ENCODE assay signal across 9 cellular contexts in genomic region chr18:3604260-3604625, GRCh38.
A peak's percentile ranks its signal among the peaks of the same experiment; 100 is the strongest.
DNase-seq lines count a peak whose midpoint lies in the region; ATAC-seq and TF ChIP-seq lines count a peak whose summit lies in the region.
"Had no signal": no experiment of that assay in that cellular context is flagged by ENCODE, and none has a peak within 500 bp of the region (broad histone marks: within the 10 kb centered on the region; RNA-seq: fewer than 3 reads in every experiment).

No MANE protein-coding gene starts in this region.

- no peaks in the 10 kb centered on the region for H3K9me3 Mint-ChIP-seq in immature natural killer cell
- H3K9me3 Mint-ChIP-seq: neural crest cell had no signal

- H3K9ac ChIP-seq in iPS-20b (ENCODE audit: low read depth, low read length): peak overlapping the region; percentile 99

- H3K9me3 ChIP-seq in Panc1 (ENCODE audit: control insufficient read depth, insufficient read depth, low read depth, low read length): no peaks in the 10 kb centered on the region
- H3K9me3 ChIP-seq in iPS-20b (ENCODE audit: insufficient read depth, low read depth, low read length): no peaks in the 10 kb centered on the region
- no peaks in the 10 kb centered on the region for H3K9me3 ChIP-seq in aorta (ENCODE audit: control insufficient read depth, low read length)

- TF ChIP-seq CTCF in Panc1 (IDR thresholded peaks at IDR 0.05): no peak

- no peak overlapping the region for H3K27ac Mint-ChIP-seq in immature natural killer cell

- CTCF ChIA-PET in Panc1 (lab: Charles Lee): interaction anchor here (1.8 kb wide), 1 partner anchor 10 kb away, joined by 12 read pairs; no protein-coding TSS in a partner anchor

- in situ Hi-C loops in Panc1 (cut with HindIII; ENCODE audit: low pct_unique_long_range_greater_than_20kb, low sequenced_read_pairs): no loop called here

- H3K27ac ChIP-seq in Panc1 (ENCODE audit: low read length): peak overlapping the region; percentile 100
- H3K27ac ChIP-seq in iPS-20b (ENCODE audit: low read length): peak overlapping the region; percentile 99
- peak overlapping the region; percentile 68 to 97 for H3K27ac ChIP-seq in aorta (ENCODE audit: low read depth in 1 of 2, low read length in 2 of 2)

- H3K27me3 Mint-ChIP-seq in immature natural killer cell (ENCODE audit: low read depth in 3 of 3): peaks cover 0 to 1% (median 0%) of the 10 kb centered on the region in 3 donors

- POLR2A ChIA-PET in Panc1 (lab: Charles Lee): interaction anchor here (0.7 to 3.2 kb wide), 12 partner anchors 10 to 322 kb away, joined by 3 to 20 read pairs (median 7); partner anchors contain the start of gene TGIF1

- TSS peak; percentile 83 for BruUV-seq in Panc1 (replicated peaks; lab: Mats Ljungman, UMichigan)

- no peaks in the 10 kb centered on the region; the same call in 1 of the 2 replicates for H3K36me3 ChIP-seq in Panc1 (ENCODE audit: control insufficient read depth, insufficient read depth, low read length)
- peaks cover 31% of the 10 kb centered on the region for H3K36me3 ChIP-seq in iPS-20b (ENCODE audit: insufficient read depth, low read depth, low read length)
- no peaks in the 10 kb centered on the region for H3K36me3 ChIP-seq in aorta (ENCODE audit: control insufficient read depth in 1 of 2, insufficient read depth in 2 of 2, low read length in 1 of 2)

- peak overlapping the region; percentile 57 to 72 for H3K4me3 ChIP-seq in Panc1 (ENCODE audit: low read depth in 2 of 2, low read length in 2 of 2)
- H3K4me3 ChIP-seq in iPS-20b (ENCODE audit: low read length): peak overlapping the region; percentile 97
- H3K4me3 ChIP-seq in aorta (ENCODE audit: low read length in 2 of 2): peak overlapping the region; percentile 2 to 53

- intact Hi-C loops in Panc1 (cut with micrococcal nuclease; ENCODE audit: unreplicated experiment): no loop called here
- intact Hi-C loops in aorta (cut with DNase I): loop anchor here (1.0 to 2.0 kb wide), 2 partner anchors 19 to 20 kb away; no protein-coding TSS in a partner anchor

- WGBS in aorta, 2 donors: 8 to 9% methylated on average over 5 of the region's 5 CpGs

- no peak overlapping the region for H3K4me3 Mint-ChIP-seq in immature natural killer cell
- H3K4me3 Mint-ChIP-seq: neural crest cell had no signal

- no peak for DNase-seq in Panc1 (ENCODE audit: low read depth, low spot score)
- no peak for DNase-seq in aorta
- no peak for DNase-seq in immature natural killer cell
- no peak for DNase-seq in NCI-H2171 (lab: John Stamatoyannopoulos, UW)
- no peak for DNase-seq in SIG-M5 (lab: John Stamatoyannopoulos, UW)

- ATAC-seq in GM18498 (IDR thresholded peaks at IDR 0.05; ENCODE audit: unreplicated experiment): peak; percentile 35
- ATAC-seq in HG02571 (IDR thresholded peaks at IDR 0.05; ENCODE audit: unreplicated experiment): peak; percentile 16
- no peak for ATAC-seq in Panc1
- ATAC-seq in aorta (ENCODE audit: low FRiP score): no peak

- H3K36me3 Mint-ChIP-seq in immature natural killer cell: no peaks in the 10 kb centered on the region

- H3K27me3 ChIP-seq in Panc1 (ENCODE audit: control insufficient read depth, insufficient read depth, low read length): no peaks in the 10 kb centered on the region
- H3K27me3 ChIP-seq in iPS-20b (ENCODE audit: insufficient read depth, low read length): no peaks in the 10 kb centered on the region
- no peaks in the 10 kb centered on the region for H3K27me3 ChIP-seq in aorta (ENCODE audit: control insufficient read depth in 1 of 2, insufficient read depth in 2 of 2, low read length in 1 of 2)

- H3K4me1 ChIP-seq in Panc1 (ENCODE audit: control insufficient read depth, insufficient read depth, low read length): peaks cover 50% of the 10 kb centered on the region
- H3K4me1 ChIP-seq in iPS-20b (ENCODE audit: insufficient read depth, low read length): peaks cover 20% of the 10 kb centered on the region; the same call in 1 of the 2 replicates
- H3K4me1 ChIP-seq in aorta (ENCODE audit: control insufficient read depth in 1 of 2, insufficient read depth in 2 of 2, low read length in 2 of 2): peaks cover 2% of the 10 kb centered on the region in 2 donors

- H3K4me1 Mint-ChIP-seq in immature natural killer cell: peaks cover 6 to 7% of the 10 kb centered on the region in 2 donors

Comparison
In these comparisons a context has a peak if more than half of its experiments do, and no peak if none do; other contexts are left out.
1. ATAC-seq: peak in GM18498 (single experiment) and HG02571 (single experiment); none in Panc1 (single experiment) and aorta (single experiment).
2. H3K4me3 ChIP-seq: peak in every context shown above with its lines; median percentile 97 in iPS-20b; 64 in Panc1; 28 in aorta.
3. Peak in every context shown above with its lines, with median percentiles within 50 percentile points of each other: H3K27ac ChIP-seq.